19 cellular contexts compared by ENCODE assay signal in genomic region chr20:42494290-42494689, GRCh38.
DNase-seq lines count a peak whose midpoint lies in the region; ATAC-seq and TF ChIP-seq lines count a peak whose summit lies in the region.
"Had no signal": no experiment of that assay in that cellular context is flagged by ENCODE, and none has a peak within 500 bp of the region (broad histone marks: within the 10 kb centered on the region; RNA-seq: fewer than 3 reads in every experiment).

No MANE protein-coding gene starts in this region.

- H3K4me1 Mint-ChIP-seq in Calu3 (ENCODE audit: low read depth, unreplicated experiment) = peaks cover 8% of the 10 kb centered on the region
- H3K4me1 Mint-ChIP-seq: CD4-positive, CD25-positive, alpha-beta regulatory T cell had no signal

- ATAC-seq in GM18502 (IDR thresholded peaks at IDR 0.05; ENCODE audit: poor library complexity, unreplicated experiment) (no peak), HG03159 (IDR thresholded peaks at IDR 0.05; ENCODE audit: unreplicated experiment) (no peak)
- ATAC-seq: A549, HCT116 had no signal

- H3K27ac Mint-ChIP-seq in Calu3 (ENCODE audit: unreplicated experiment) = no peak overlapping the region
- H3K27ac Mint-ChIP-seq: CD4-positive, CD25-positive, alpha-beta regulatory T cell; IgD-negative memory B cell had no signal

- CTCF ChIA-PET in Calu3 (lab: Charles Lee) = no interaction called here

- intact Hi-C loops in Calu3 (cut with micrococcal nuclease; ENCODE audit: unreplicated experiment) = no loop called here

- H3K4me3 ChIP-seq in epithelial cell of esophagus (ENCODE audit: low read length) = no peak overlapping the region
- H3K4me3 ChIP-seq: A549, BLaER1, GM23248 had no signal

- no peak overlapping the region for H3K4me3 Mint-ChIP-seq in Calu3 (ENCODE audit: low read depth, unreplicated experiment)
- H3K4me3 Mint-ChIP-seq: CD4-positive, CD25-positive, alpha-beta regulatory T cell; IgD-negative memory B cell had no signal

- H3K9me3 Mint-ChIP-seq in Calu3 (ENCODE audit: low read depth, unreplicated experiment) = peaks cover 2% of the 10 kb centered on the region

- H3K27me3 Mint-ChIP-seq in Calu3 (ENCODE audit: unreplicated experiment) = peaks cover 15% of the 10 kb centered on the region
- H3K27me3 Mint-ChIP-seq: CD4-positive, CD25-positive, alpha-beta regulatory T cell; IgD-negative memory B cell had no signal

- no TSS peak for BruUV-seq in Calu3 (replicated peaks; lab: Mats Ljungman, UMichigan)

- DNase-seq in Calu3 (peak; percentile 12), RKO (ENCODE audit: low spot score) (peak; percentile 3), epithelial cell of esophagus (ENCODE audit: low read depth) (peak; percentile 26), renal cortical epithelial cell (ENCODE audit: low read depth) (peak; percentile 0), NCI-H146 (lab: John Stamatoyannopoulos, UW) (no peak), NK-92 (lab: John Stamatoyannopoulos, UW; ENCODE audit: unreplicated experiment) (no peak)
- DNase-seq: AML-193; CD4-positive, CD25-positive, alpha-beta regulatory T cell; DMS153; DMS79 treated with DMSO at 0.1 percent for 48 hours; EL; GM23248; KG1 had no signal

- TF ChIP-seq CTCF in Calu3 (IDR thresholded peaks at IDR 0.05; ENCODE audit: unreplicated experiment) = no peak
- no peak for TF ChIP-seq CTCF in epithelial cell of esophagus (IDR thresholded peaks at IDR 0.05; ENCODE audit: insufficient read depth, low read depth, low read length, missing control alignments)

- H3K36me3 Mint-ChIP-seq in Calu3 (ENCODE audit: insufficient read depth, unreplicated experiment) = no peaks in the 10 kb centered on the region
- H3K36me3 Mint-ChIP-seq: CD4-positive, CD25-positive, alpha-beta regulatory T cell; IgD-negative memory B cell had no signal

Comparison
In these comparisons a context has a peak if more than half of its experiments do, and no peak if none do; other contexts are left out.
1. DNase-seq: peak in Calu3 (single experiment), RKO (single experiment), epithelial cell of esophagus (single experiment) and renal cortical epithelial cell (single experiment); none in NCI-H146 (single experiment) and NK-92 (single experiment).